In genomic region chr7:33062782-33063443, GRCh38 we compare ENCODE assay signal across 8 cellular contexts. TPM values are rescaled to one million over a fixed set of nuclear protein-coding genes. Genes with fewer than 3 reads are reported as not detected.
DNase-seq lines count a peak whose midpoint lies in the region; ATAC-seq and TF ChIP-seq lines count a peak whose summit lies in the region.

No MANE protein-coding gene starts in this region.

- peak overlapping the region; percentile 90 for H2AFZ ChIP-seq in PC-3 (ENCODE audit: low read length)

- H3K4me2 ChIP-seq in PC-3 (ENCODE audit: low read length): peak overlapping the region; percentile 88

- H3K27me3 ChIP-seq in PC-3 (ENCODE audit: low read length): no peaks in the 10 kb centered on the region
- H3K27me3 ChIP-seq in esophagus muscularis mucosa: no peaks in the 10 kb centered on the region
- no peaks in the 10 kb centered on the region for H3K27me3 ChIP-seq in muscle layer of duodenum (ENCODE audit: low read depth, low read length)

- CTCF ChIA-PET in PC-3 (lab: Charles Lee): interaction anchor here (0.6 to 1.6 kb wide), 3 partner anchors 45 to 297 kb away, joined by 3 to 7 read pairs (median 7); partner anchors contain the start of gene RP9

- peak overlapping the region; percentile 31 for H3K27ac ChIP-seq in PC-3 (ENCODE audit: low read length)
- H3K27ac ChIP-seq in esophagus muscularis mucosa (replicated peaks in 1 of 4): peak overlapping the region; percentile 92 to 94 (median 93)
- peak overlapping the region; percentile 67 for H3K27ac ChIP-seq in muscle layer of duodenum (ENCODE audit: low read length)

- H3F3A ChIP-seq in PC-3 (ENCODE audit: low read length, unreplicated experiment): no peaks in the 10 kb centered on the region

- peaks cover 8% of the 10 kb centered on the region for H3K9me3 Mint-ChIP-seq in activated T-cell treated with anti-CD3 and anti-CD28 coated beads, Interleukin-2, amount 50 U/mL, for 4 hours

- DNase-seq in DMS53 (lab: John Stamatoyannopoulos, UW) (peak; percentile 99), PC-3 (peak; percentile 89), esophagus muscularis mucosa (ENCODE audit: extremely low spot score) (peak; percentile 98)
- peak; percentile 92 for DNase-seq in Jurkat, Clone E6-1 (ENCODE audit: low read depth, low spot score)
- peak; percentile 87 for DNase-seq in activated T-cell treated with anti-CD3 and anti-CD28 coated beads, Interleukin-2, amount 50 U/mL, for 4 hours
- DNase-seq in stimulated activated CD8-positive, alpha-beta memory T cell treated with anti-CD3 and anti-CD28 coated beads, Interleukin-7, amount 100 ng/mL, for 24 hours (ENCODE audit: low read depth): peak; percentile 78

- BruUV-seq in PC-3 (replicated peaks; lab: Mats Ljungman, UMichigan): no TSS peak

- H3K4me1 Mint-ChIP-seq in activated T-cell treated with anti-CD3 and anti-CD28 coated beads, Interleukin-2, amount 50 U/mL, for 4 hours (ENCODE audit: low read depth): peaks cover 36% of the 10 kb centered on the region

- H3K9ac ChIP-seq in PC-3 (ENCODE audit: low read length): peak overlapping the region; percentile 93

- under 1% methylated on average over 26 of the region's 50 CpGs for WGBS in esophagus muscularis mucosa

- peaks cover 15% of the 10 kb centered on the region for H3K36me3 Mint-ChIP-seq in activated T-cell treated with anti-CD3 and anti-CD28 coated beads, Interleukin-2, amount 50 U/mL, for 4 hours (ENCODE audit: insufficient read depth)

- no peak for TF ChIP-seq POLR2A in esophagus muscularis mucosa (IDR thresholded peaks at IDR 0.05; ENCODE audit: low read depth)

- no peaks in the 10 kb centered on the region for H3K9me2 ChIP-seq in PC-3 (replicated peaks; ENCODE audit: low read length)

- H3K4me1 ChIP-seq in PC-3 (ENCODE audit: insufficient read depth, low read length): peaks cover 26% of the 10 kb centered on the region; the same call in 1 of the 2 replicates
- peaks cover 26 to 43% (median 32%) of the 10 kb centered on the region in 4 donors for H3K4me1 ChIP-seq in esophagus muscularis mucosa
- peaks cover 6 to 32% of the 10 kb centered on the region in 2 donors for H3K4me1 ChIP-seq in muscle layer of duodenum (ENCODE audit: control insufficient read depth in 1 of 2, insufficient read depth in 2 of 2, low read length in 2 of 2)

- peaks cover 46% of the 10 kb centered on the region for H3K79me2 ChIP-seq in PC-3 (ENCODE audit: low read length)

- H4K20me1 ChIP-seq in PC-3 (ENCODE audit: low read length): peaks cover 32% of the 10 kb centered on the region

- intact Hi-C loops in PC-3 (cut with micrococcal nuclease) (loop anchor here (2.0 kb wide), 2 partner anchors 46 to 172 kb away; partner anchors contain the start of genes KBTBD2 and RP9), esophagus muscularis mucosa (cut with DNase I) (loop anchor here (5.0 kb wide), 1 partner anchor 106 kb away; the partner anchor contains the start of gene FKBP9)

- POLR2A ChIA-PET in PC-3 (lab: Charles Lee; ENCODE audit: unreplicated experiment): interaction anchor here (0.6 kb wide), 1 partner anchor 184 kb away, joined by 4 read pairs; no protein-coding TSS in a partner anchor

- no peak for TF ChIP-seq EP300 in esophagus muscularis mucosa (IDR thresholded peaks at IDR 0.05)

- H3K9me3 ChIP-seq in PC-3 (ENCODE audit: low read length) (peaks cover 5% of the 10 kb centered on the region; the same call in 1 of the 2 replicates), esophagus muscularis mucosa (peaks cover 0 to 7% (median 3%) of the 10 kb centered on the region in 4 donors), muscle layer of duodenum (ENCODE audit: control insufficient read depth in 1 of 2, low read length in 2 of 2) (peaks cover 0 to 10% of the 10 kb centered on the region in 2 donors)

- H3K27me3 Mint-ChIP-seq in activated T-cell treated with anti-CD3 and anti-CD28 coated beads, Interleukin-2, amount 50 U/mL, for 4 hours (ENCODE audit: low read depth): peaks cover 3% of the 10 kb centered on the region

- H3K4me3 Mint-ChIP-seq in activated T-cell treated with anti-CD3 and anti-CD28 coated beads, Interleukin-2, amount 50 U/mL, for 4 hours: peak overlapping the region; percentile 94

- H3K4me3 ChIP-seq in Jurkat, Clone E6-1 (ENCODE audit: low read length): peak overlapping the region; percentile 86
- H3K4me3 ChIP-seq in PC-3 (ENCODE audit: low read length) (peak overlapping the region; percentile 85), esophagus muscularis mucosa (peak overlapping the region; percentile 82 to 94 (median 84)), muscle layer of duodenum (ENCODE audit: low read depth in 1 of 2, low read length in 2 of 2) (peak overlapping the region; percentile 83 to 95)

- TF ChIP-seq CTCF in PC-3 (conservative IDR thresholded peaks at IDR 0.05; ENCODE audit: low read depth, low read length): no peak
- TF ChIP-seq CTCF in esophagus muscularis mucosa (IDR thresholded peaks at IDR 0.05): peak in 1 of 3 experiments; percentile 5

- 0 out of 2 replicates have a peak, but pooled peaks cover 2% of the 10 kb centered on the region for H3K36me3 ChIP-seq in PC-3 (ENCODE audit: low read depth, low read length)
- no peaks in the 10 kb centered on the region for H3K36me3 ChIP-seq in esophagus muscularis mucosa
- no peaks in the 10 kb centered on the region for H3K36me3 ChIP-seq in muscle layer of duodenum (ENCODE audit: control insufficient read depth in 1 of 2, insufficient read depth in 2 of 2, low read length in 2 of 2)

- peak; percentile 97 for ATAC-seq in GM21717 (IDR thresholded peaks at IDR 0.05; ENCODE audit: unreplicated experiment)
- ATAC-seq in PC-3: peak; percentile 93
- ATAC-seq in activated T-cell treated with anti-CD3 and anti-CD28 coated beads, Interleukin-2, amount 50 U/mL, for 4 hours: peak; percentile 94

RNA-seq across cellular contexts. Expression of gene NT5C3A, which starts 0.3 kb away (rescaled TPM):
- polyA plus RNA-seq in Jurkat, Clone E6-1 (2012; ENCODE audit: insufficient read depth, insufficient read length): 20.4 TPM
- total RNA-seq in PC-3 (2014; rRNA removed): 34.3 and 35.0 TPM in 2 replicates
- 10 to 100 TPM; 26.6 to 37.8 (median 35.9) TPM for total RNA-seq in activated T-cell treated with anti-CD3 and anti-CD28 coated beads, Interleukin-2, amount 50 U/mL, for 4 hours
- total RNA-seq in esophagus muscularis mucosa: 10 to 100 TPM; 13.9 to 22.0 (median 19.7) TPM

RNA-seq across cellular contexts. Expression of gene RP9, which starts 46.3 kb away (rescaled TPM):
- 30.7 TPM for polyA plus RNA-seq in Jurkat, Clone E6-1 (2012; ENCODE audit: insufficient read depth, insufficient read length)
- total RNA-seq in PC-3 (2014; rRNA removed) (24.6 and 33.9 TPM in 2 replicates), esophagus muscularis mucosa (10 to 100 TPM in 2 of 4 donors, 1 to 10 TPM in 2; 7.6 to 11.5 (median 10.1) TPM)
- 10 to 100 TPM; 29.3 to 30.9 (median 30.6) TPM for total RNA-seq in activated T-cell treated with anti-CD3 and anti-CD28 coated beads, Interleukin-2, amount 50 U/mL, for 4 hours

Comparison
In these comparisons a context has a peak if more than half of its experiments do, and no peak if none do; other contexts are left out.
1. Peak in every context shown above with its lines: DNase-seq, ATAC-seq, H3K4me3 ChIP-seq and H3K27ac ChIP-seq.
2. H3K27ac ChIP-seq: peak in every context shown above with its lines; median percentile 93 in esophagus muscularis mucosa; 67 in muscle layer of duodenum; 31 in PC-3.